Comparison of ENCODE assay signal across 18 cellular contexts in the genomic region with DNA sequence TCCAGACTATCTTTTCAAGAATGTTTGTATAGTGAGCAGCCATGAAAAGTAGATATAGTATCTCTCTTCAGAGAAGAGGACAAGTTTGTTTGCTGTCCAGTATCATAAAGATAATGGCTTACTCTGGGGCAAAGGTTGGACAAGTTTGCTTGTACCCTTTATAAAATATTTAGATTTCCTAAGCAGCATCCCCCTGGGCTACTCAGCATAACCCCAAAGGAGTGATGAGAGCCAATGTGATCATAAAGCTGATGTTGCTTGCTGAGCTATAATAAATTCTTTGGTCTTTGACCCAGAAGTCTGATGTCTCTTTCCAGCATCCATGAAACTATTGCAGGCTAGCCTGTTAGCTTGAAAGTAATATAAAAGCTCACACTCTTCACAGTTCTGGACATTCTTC. TPM values are rescaled to one million over a fixed set of nuclear protein-coding genes. Genes with fewer than 3 reads are reported as not detected.
A peak's percentile ranks its signal among the peaks of the same experiment; 100 is the strongest.
DNase-seq lines count a peak whose midpoint lies in the region; ATAC-seq, FAIRE-seq and TF ChIP-seq lines count a peak whose summit lies in the region.
"Had no signal": no experiment of that assay in that cellular context is flagged by ENCODE, and none has a peak within 500 bp of the region (broad histone marks: within the 10 kb centered on the region; RNA-seq: fewer than 3 reads in every experiment).

No MANE protein-coding gene starts in this region.

- no peaks in the 10 kb centered on the region for H3F3A ChIP-seq in Loucy (ENCODE audit: low read depth)

- ATAC-seq in HG03571 (IDR thresholded peaks at IDR 0.05; ENCODE audit: unreplicated experiment) (no peak), GM19395 (IDR thresholded peaks at IDR 0.05; ENCODE audit: unreplicated experiment) (no peak)
- ATAC-seq: GM23338 had no signal

- H3K4me1 ChIP-seq in Loucy (ENCODE audit: insufficient read depth, low read length, poor library complexity, severe bottlenecking) (peaks cover 9% of the 10 kb centered on the region), small intestine (ENCODE audit: control insufficient read depth in 2 of 2, insufficient read depth in 1 of 2, low read depth in 1 of 2, low read length in 1 of 2) (no peaks in the 10 kb centered on the region), BE2C (no peaks in the 10 kb centered on the region)

- H3K27me3 ChIP-seq in Loucy (ENCODE audit: insufficient read depth, low read length, poor library complexity, severe bottlenecking) = no peaks in the 10 kb centered on the region
- H3K27me3 ChIP-seq in small intestine (ENCODE audit: control insufficient read depth in 2 of 2, insufficient read depth in 2 of 2, low read length in 2 of 2) = no peaks in the 10 kb centered on the region
- H3K27me3 ChIP-seq in BE2C = no peaks in the 10 kb centered on the region

- no peak overlapping the region for H3K27ac ChIP-seq in small intestine (ENCODE audit: low read depth in 1 of 2, low read length in 1 of 2)
- H3K27ac ChIP-seq: C4-2B, HL-60 had no signal

- TF ChIP-seq CTCF in Loucy (conservative IDR thresholded peaks at IDR 0.05; ENCODE audit: low read length) (no peak), fibroblast of villous mesenchyme (IDR thresholded peaks at IDR 0.05; ENCODE audit: insufficient read depth, low read depth, low read length) (no peak), BE2C (IDR thresholded peaks at IDR 0.05; ENCODE audit: low read depth, low read length) (no peak)

- no peak overlapping the region for H3K9ac ChIP-seq in Loucy (ENCODE audit: low read depth, low read length, poor library complexity, severe bottlenecking)

- H3K4me3 ChIP-seq in Loucy (ENCODE audit: low read length, poor library complexity, severe bottlenecking) (no peak overlapping the region), fibroblast of villous mesenchyme (ENCODE audit: low read depth, low read length) (no peak overlapping the region), small intestine (ENCODE audit: low read depth in 1 of 2, low read length in 2 of 2) (no peak overlapping the region), BE2C (ENCODE audit: low read depth, low read length) (no peak overlapping the region)
- H3K4me3 ChIP-seq: GM23338 had no signal

- no peak for FAIRE-seq in small intestine (lab: Jason Lieb, UNC)
- FAIRE-seq: A204.1, GM12892, GM18507 had no signal

- H3K4me2 ChIP-seq in Loucy (ENCODE audit: low read depth, low read length, poor library complexity, severe bottlenecking) = no peak overlapping the region
- H3K4me2 ChIP-seq: GM23338 had no signal

- no peaks in the 10 kb centered on the region for H3K79me2 ChIP-seq in Loucy (ENCODE audit: insufficient read depth, low read length)

- H4K20me1 ChIP-seq in Loucy (ENCODE audit: insufficient read depth, low read length, poor library complexity, severe bottlenecking) = no peaks in the 10 kb centered on the region

- H3K36me3 ChIP-seq in Loucy (ENCODE audit: insufficient read depth, low read length) (no peaks in the 10 kb centered on the region), small intestine (ENCODE audit: control insufficient read depth in 2 of 2, insufficient read depth in 2 of 2, low read length in 2 of 2) (no peaks in the 10 kb centered on the region), BE2C (no peaks in the 10 kb centered on the region)

- H3K9me3 ChIP-seq in Loucy (ENCODE audit: insufficient read depth, low read depth, low read length) (peaks cover 8% of the 10 kb centered on the region; the same call in 1 of the 2 replicates), small intestine (ENCODE audit: control insufficient read depth, low read depth) (no peaks in the 10 kb centered on the region), BE2C (no peaks in the 10 kb centered on the region)

- H2AFZ ChIP-seq in Loucy (ENCODE audit: low read length) = peak overlapping the region; percentile 29; the same call in 1 of the 2 replicates
- H2AFZ ChIP-seq: GM23338 had no signal

- H3K9me2 ChIP-seq in Loucy (replicated peaks; ENCODE audit: low read depth, low read length) = no peaks in the 10 kb centered on the region

- DNase-seq in fibroblast of villous mesenchyme (ENCODE audit: low read depth) (peak; percentile 19), small intestine (peak; percentile 57), BE2C (no peak)
- DNase-seq: ACHN; CD4-positive, alpha-beta T cell; DMS153; DMS79; GDM1; HCEC 1CT had no signal

RNA-seq across cellular contexts. Expression of a gene that starts 49.0 kb away (rescaled TPM):
- total RNA-seq in fibroblast of villous mesenchyme = 11.9 and 19.0 TPM in 2 replicates
- polyA plus RNA-seq in small intestine = 10 to 100 TPM; 16.3 to 34.9 (median 20.8) TPM
- polyA plus RNA-seq in BE2C (2012; ENCODE audit: insufficient read depth, insufficient read length, low read depth) = 2.5 TPM
